16 cellular contexts compared by ENCODE assay signal in the genomic region with DNA sequence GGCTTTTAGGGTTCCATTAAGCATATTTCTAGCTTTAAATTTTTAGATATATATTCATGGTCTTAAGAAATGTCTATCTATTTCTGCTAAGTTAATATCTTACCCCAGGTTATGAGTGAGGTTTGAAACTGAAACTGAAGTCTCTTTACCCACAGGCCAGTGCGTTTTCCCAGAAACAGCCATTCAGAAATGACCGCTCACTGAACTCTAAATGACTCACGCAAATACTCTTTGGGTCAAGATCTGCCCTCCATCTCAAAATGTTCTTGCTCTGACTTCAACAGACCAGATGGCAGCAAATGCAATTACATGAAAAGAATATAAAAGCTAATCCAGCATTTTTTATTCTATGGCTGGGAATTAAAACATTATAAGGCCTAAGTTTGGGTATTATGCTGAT.
A peak's percentile ranks its signal among the peaks of the same experiment; 100 is the strongest.
DNase-seq lines count a peak whose midpoint lies in the region; ATAC-seq, FAIRE-seq and TF ChIP-seq lines count a peak whose summit lies in the region.
"Had no signal": no experiment of that assay in that cellular context is flagged by ENCODE, and none has a peak within 500 bp of the region (broad histone marks: within the 10 kb centered on the region; RNA-seq: fewer than 3 reads in every experiment).

No MANE protein-coding gene starts in this region.

- H4K20me1 ChIP-seq in K562 (replicated peaks; ENCODE audit: control insufficient read depth, insufficient read depth, low read length), result no peaks in the 10 kb centered on the region

- no TSS peak for BruUV-seq in K562 (replicated peaks; lab: Mats Ljungman, UMichigan)

- no peak for TF ChIP-seq POLR2A in K562 (conservative IDR thresholded peaks at IDR 0.05)

- intact Hi-C loops in K562 (cut with micrococcal nuclease), result no loop called here

- H3K4me3 ChIP-seq in K562, result no peak overlapping the region
- H3K4me3 ChIP-seq: left ventricle myocardium inferior, skin epidermis had no signal

- CTCF ChIA-PET in K562 (lab: Yijun Ruan, JAX; ENCODE audit: low intra/inter-chr PET ratio), result no interaction called here

- TF ChIP-seq EP300 in K562 (IDR thresholded peaks at IDR 0.05; ENCODE audit: low read length), result no peak

- no peak overlapping the region for H2AFZ ChIP-seq in K562 (ENCODE audit: low read depth, low read length)

- in situ Hi-C loops in K562 (cut with MboI), result no loop called here

- peak; percentile 86 for ATAC-seq in GM18861 (IDR thresholded peaks at IDR 0.05; ENCODE audit: unreplicated experiment)
- peak; percentile 64 for ATAC-seq in HG03378 (IDR thresholded peaks at IDR 0.05; ENCODE audit: unreplicated experiment)
- no peak for ATAC-seq in K562
- ATAC-seq in GM21390 (IDR thresholded peaks at IDR 0.05; ENCODE audit: unreplicated experiment), result no peak
- ATAC-seq: effector memory CD8-positive, alpha-beta T cell had no signal

- no peak for TF ChIP-seq CTCF in K562 (IDR thresholded peaks at IDR 0.05 in 2 of 3, conservative IDR thresholded peaks at IDR 0.05 in 1 of 3; ENCODE audit: insufficient read depth in 2 of 3, low read depth in 1 of 3, low read length in 3 of 3)

- FAIRE-seq in K562 (lab: Jason Lieb, UNC), result no peak

- H3K27me3 ChIP-seq in K562 (ENCODE audit: control insufficient read depth in 2 of 2, insufficient read depth in 2 of 2, low read length in 2 of 2), result no peaks in the 10 kb centered on the region

- no peaks in the 10 kb centered on the region for H3K79me2 ChIP-seq in K562 (ENCODE audit: control insufficient read depth, insufficient read depth, low read length)

- H3K27ac ChIP-seq in K562 (ENCODE audit: extremely low read depth, low read depth, low read length), result no peak overlapping the region
- H3K27ac ChIP-seq: left ventricle myocardium inferior, skin epidermis had no signal

- DNase-seq in K562 (ENCODE audit: extremely low read depth in 1 of 4, low spot score in 3 of 4) (peak in 1 of 4 experiments; percentile 2), non-pigmented ciliary epithelial cell (ENCODE audit: low read depth) (peak; percentile 65), NCI-H2107 treated with DMSO at 0.1 percent for 48 hours (lab: John Stamatoyannopoulos, UW; ENCODE audit: unreplicated experiment) (no peak)
- no peak for DNase-seq in activated effector memory CD4-positive, alpha-beta T cell treated with Interleukin-2 at 50 U/mL for 16 hours
- no peak for DNase-seq in stimulated activated CD4-positive, alpha-beta T cell treated with anti-CD3 and anti-CD28 coated beads, Interleukin-2, amount 100 ng/mL, for 48 hours
- DNase-seq: activated CD4-positive, alpha-beta T cell treated with anti-CD3 and anti-CD28 coated beads for 4 hours; activated T-cell treated with anti-CD3 and anti-CD28 coated beads, Interleukin-2, amount 50 U/mL, for 48 hours; effector memory CD8-positive, alpha-beta T cell; GDM1; left ventricle myocardium inferior; MV-4-11; NCI-H446 had no signal

- 0% methylated on average over 3 of the region's 3 CpGs for WGBS in K562 (ENCODE audit: insufficient coverage, low coverage, missing lambda C conversion rate)

- H3K4me2 ChIP-seq in K562 (ENCODE audit: insufficient read depth, low read length), result no peak overlapping the region

- H3K36me3 ChIP-seq in K562 (ENCODE audit: control insufficient read depth, insufficient read depth, low read length), result no peaks in the 10 kb centered on the region
- H3K36me3 ChIP-seq: left ventricle myocardium inferior had no signal

- H3K9me3 ChIP-seq in K562 (replicated peaks; ENCODE audit: control insufficient read depth, insufficient read depth, low read depth, low read length), result no peaks in the 10 kb centered on the region; the same call in 1 of the 2 replicates
- H3K9me3 ChIP-seq: left ventricle myocardium inferior had no signal

- no peak overlapping the region for H3K9ac ChIP-seq in K562 (ENCODE audit: insufficient read depth in 1 of 2, low read depth in 2 of 2, low read length in 2 of 2)

- no peaks in the 10 kb centered on the region for H3K4me1 ChIP-seq in K562 (replicated peaks in 1 of 2; ENCODE audit: control insufficient read depth in 2 of 2, insufficient read depth in 2 of 2, low read length in 2 of 2)

- no peak for TF ChIP-seq RAD21 in K562 (CRISPR knock-in tag; conservative IDR thresholded peaks at IDR 0.05 in 1 of 2, IDR thresholded peaks at IDR 0.05 in 1 of 2)

- no peaks in the 10 kb centered on the region for H3K9me1 ChIP-seq in K562 (ENCODE audit: control insufficient read depth, insufficient read depth, low read length)

- POLR2A ChIA-PET in K562 (lab: Yijun Ruan, JAX), result no interaction called here

TF ChIP-seq in K562, 482 proteins besides CTCF, POLR2A, EP300 and RAD21:
- TF ChIP-seq SMAD3 (CRISPR knock-in tag; conservative IDR thresholded peaks at IDR 0.05) (no peak), NR2C2 (CRISPR knock-in tag; IDR thresholded peaks at IDR 0.05) (no peak), NR2C2 (tag; IDR thresholded peaks at IDR 0.05) (0 out of 2 replicates have a peak, but pooled peaks have one; percentile 23), CREB3 (tag; conservative IDR thresholded peaks at IDR 0.05; ENCODE audit: low read depth) (no peak)

Comparison
In these comparisons a context has a peak if more than half of its experiments do, and no peak if none do; other contexts are left out.
1. ATAC-seq: peak in GM18861 (single experiment) and HG03378 (single experiment); none in K562 (single experiment) and GM21390 (single experiment).